ENCODE assay signal across 22 cellular contexts in the genomic region with DNA sequence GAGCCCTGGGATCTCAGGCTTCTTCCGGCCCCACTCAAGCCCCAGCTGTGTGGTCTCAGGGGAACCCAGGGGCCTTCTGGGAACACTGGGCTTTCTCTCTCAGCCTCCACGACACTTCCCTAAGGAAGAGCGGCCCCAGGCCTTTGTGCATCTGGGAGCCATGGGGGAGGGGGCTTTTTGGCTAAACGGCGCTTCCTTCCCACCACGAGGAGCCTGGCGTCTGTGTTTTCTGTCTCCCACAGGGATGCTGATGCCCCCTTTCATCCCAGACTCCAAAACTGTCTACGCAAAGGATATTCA. TPM values are rescaled to one million over a fixed set of nuclear protein-coding genes. Genes with fewer than 3 reads are reported as not detected.
DNase-seq lines count a peak whose midpoint lies in the region; ATAC-seq lines count a peak whose summit lies in the region.
"Had no signal": no experiment of that assay in that cellular context is flagged by ENCODE, and none has a peak within 500 bp of the region (broad histone marks: within the 10 kb centered on the region; RNA-seq: fewer than 3 reads in every experiment).

No MANE protein-coding gene starts in this region.

- peaks cover 72% of the 10 kb centered on the region for H3K4me1 ChIP-seq in BLaER1
- peaks cover 43 to 72% (median 65%) of the 10 kb centered on the region in 10 experiments for H3K4me1 ChIP-seq in BLaER1 treated with 17β-estradiol and CSF1 and Interleukin-3, amounts not matched to agents 10 nM and 100 nM
- H3K4me1 ChIP-seq: BE2C had no signal

- ATAC-seq in left colon: no peak
- ATAC-seq: GM12878 had no signal

- peaks cover 24% of the 10 kb centered on the region; the same call in 1 of the 2 replicates for H4K20me1 ChIP-seq in BLaER1
- peaks cover 0 to 51% (median 15%) of the 10 kb centered on the region in 11 experiments; a peak in 15 of 22 replicates for H4K20me1 ChIP-seq in BLaER1 treated with 17β-estradiol and CSF1 and Interleukin-3, amounts not matched to agents 10 nM and 100 nM

- H3K9ac ChIP-seq in BLaER1: no peak overlapping the region; the same call in 1 of the 2 replicates
- H3K9ac ChIP-seq in BLaER1 treated with 17β-estradiol and CSF1 and Interleukin-3, amounts not matched to agents 10 nM and 100 nM: peak overlapping the region in 1 of 11 experiments; percentile 37; a peak in 1 of 22 replicates

- peak overlapping the region; percentile 44; the same call in 1 of the 2 replicates for H3K27ac ChIP-seq in BLaER1
- H3K27ac ChIP-seq in BLaER1 treated with 17β-estradiol and CSF1 and Interleukin-3, amounts not matched to agents 10 nM and 100 nM: 0 out of 22 replicates have a peak overlapping the region, but pooled peaks of 1 of the 11 experiments have one; percentile 11

- peaks cover 56% of the 10 kb centered on the region for H3K27me3 ChIP-seq in BLaER1
- H3K27me3 ChIP-seq in BLaER1 treated with 17β-estradiol and CSF1 and Interleukin-3, amounts not matched to agents 10 nM and 100 nM: peaks cover 40 to 89% (median 56%) of the 10 kb centered on the region in 11 experiments

- H3K4me3 ChIP-seq in BLaER1: peak overlapping the region; percentile 38
- H3K4me3 ChIP-seq in BLaER1 treated with 17β-estradiol and CSF1 and Interleukin-3, amounts not matched to agents 10 nM and 100 nM: peak overlapping the region in 2 of 10 experiments; percentile 6 to 14; a peak in 1 of 20 replicates
- H3K4me3 ChIP-seq: GM12878 had no signal

- DNase-seq in posterior vena cava (ENCODE audit: low spot score): peak; percentile 36
- no peak for DNase-seq in left colon
- no peak for DNase-seq in HT-29 (ENCODE audit: low spot score)
- no peak for DNase-seq in NCI-H1417 treated with DMSO at 0.1 percent for 48 hours (lab: John Stamatoyannopoulos, UW)
- DNase-seq: 8988T; ACHN; BE2C; C1 segment of cervical spinal cord; CD4-positive, alpha-beta memory T cell; CD4-positive, CD25-positive, alpha-beta regulatory T cell; COR-L47; DMS 273 treated with DMSO at 0.1 percent for 48 hours; DMS153; DMS53; DMS79; DND-41; EL; GDM1 had no signal

- no peaks in the 10 kb centered on the region for H3K36me3 ChIP-seq in BLaER1
- H3K36me3 ChIP-seq in BLaER1 treated with 17β-estradiol and CSF1 and Interleukin-3, amounts not matched to agents 10 nM and 100 nM: no peaks in the 10 kb centered on the region
- H3K36me3 ChIP-seq: BE2C had no signal

- H3K4me2 ChIP-seq in BLaER1: peak overlapping the region; percentile 86
- peak overlapping the region; percentile 35 to 93 (median 80); a peak in 21 of 22 replicates for H3K4me2 ChIP-seq in BLaER1 treated with 17β-estradiol and CSF1 and Interleukin-3, amounts not matched to agents 10 nM and 100 nM

- intact Hi-C loops in posterior vena cava (cut with DNase I): no loop called here
- intact Hi-C loops in left colon (cut with DNase I, micrococcal nuclease): no loop called here

- H3K9me3 ChIP-seq in BLaER1: no peaks in the 10 kb centered on the region; the same call in 1 of the 2 replicates
- peaks cover 0 to 8% (median 0%) of the 10 kb centered on the region in 11 experiments; a peak in 8 of 22 replicates for H3K9me3 ChIP-seq in BLaER1 treated with 17β-estradiol and CSF1 and Interleukin-3, amounts not matched to agents 10 nM and 100 nM (replicated peaks in 1 of 11)
- H3K9me3 ChIP-seq: BE2C had no signal

RNA-seq across cellular contexts. Expression of a gene that starts 24.2 kb away (rescaled TPM):
- total RNA-seq in posterior vena cava (10 to 100 TPM; 20.2 to 22.9 TPM), left colon (1 to 10 TPM; 1.9 to 2.4 TPM)
- 0.81 and 1.6 TPM in 2 replicates for total RNA-seq in HT-29 (2014; rRNA removed; shearing (Covaris generic))
- total RNA-seq: G401 had no signal
